ENCODE assay signal across 22 cellular contexts in genomic region chr10:6748029-6748428, GRCh38.
DNase-seq lines count a peak whose midpoint lies in the region; ATAC-seq, FAIRE-seq and TF ChIP-seq lines count a peak whose summit lies in the region.
"Had no signal": no experiment of that assay in that cellular context is flagged by ENCODE, and none has a peak within 500 bp of the region (broad histone marks: within the 10 kb centered on the region; RNA-seq: fewer than 3 reads in every experiment).

No MANE protein-coding gene starts in this region.

- H3K36me3 Mint-ChIP-seq in HFFc6 (ENCODE audit: low read depth) (0 out of 2 replicates have a peak, but pooled peaks cover 13% of the 10 kb centered on the region), astrocyte (ENCODE audit: low read depth, unreplicated experiment) (no peaks in the 10 kb centered on the region)
- H3K36me3 Mint-ChIP-seq: CD8-positive, alpha-beta T cell; IgD-negative memory B cell had no signal

- H3K9me3 Mint-ChIP-seq in HFFc6 (no peaks in the 10 kb centered on the region), astrocyte (ENCODE audit: unreplicated experiment) (no peaks in the 10 kb centered on the region)

- H3K27ac ChIP-seq in astrocyte (ENCODE audit: low read depth, low read length) (no peak overlapping the region), foreskin keratinocyte (peak overlapping the region; percentile 95), esophagus muscularis mucosa (replicated peaks in 1 of 4) (no peak overlapping the region), dorsolateral prefrontal cortex (no peak overlapping the region)
- H3K27ac ChIP-seq: BLaER1, SJCRH30 had no signal

- peak; percentile 52 for ATAC-seq in foreskin keratinocyte
- ATAC-seq: CD8-positive, alpha-beta T cell had no signal

- peak overlapping the region; percentile 81 for H3K4me2 ChIP-seq in astrocyte (ENCODE audit: low read length)
- H3K4me2 ChIP-seq: BLaER1 had no signal

- TF ChIP-seq POLR2A in esophagus muscularis mucosa (IDR thresholded peaks at IDR 0.05; ENCODE audit: low read depth), result no peak

- intact Hi-C loops in esophagus muscularis mucosa (cut with DNase I), result no loop called here
- intact Hi-C loops in dorsolateral prefrontal cortex (cut with DNase I), result no loop called here

- no peak for TF ChIP-seq EP300 in esophagus muscularis mucosa (IDR thresholded peaks at IDR 0.05)

- H3K9ac ChIP-seq in astrocyte (ENCODE audit: low read length), result no peak overlapping the region
- H3K9ac ChIP-seq: BLaER1 had no signal

- H3K4me3 ChIP-seq in astrocyte (ENCODE audit: insufficient read depth, low read depth, low read length) (no peak overlapping the region), esophagus muscularis mucosa (no peak overlapping the region), dorsolateral prefrontal cortex (no peak overlapping the region)
- H3K4me3 ChIP-seq: BLaER1, SJCRH30 had no signal

- no peak for DNase-seq in HFFc6
- peak; percentile 29 for DNase-seq in astrocyte (ENCODE audit: low read depth)
- DNase-seq in foreskin keratinocyte, result peak in 1 of 2 donors; percentile 66
- DNase-seq in GF-D8 (lab: John Stamatoyannopoulos, UW), result no peak
- no peak for DNase-seq in activated T-cell treated with anti-CD3 and anti-CD28 coated beads for 4 hours
- DNase-seq in esophagus muscularis mucosa (ENCODE audit: extremely low spot score), result no peak
- no peak for DNase-seq in dorsolateral prefrontal cortex
- DNase-seq: CD8-positive, alpha-beta T cell; DMS79; GDM1; Kasumi-1; NCI-H1417; NCI-H1930; NCI-H2171; NCI-H446; OCI-M1; RPMI8226; SJCRH30 had no signal

- H3K27ac Mint-ChIP-seq in HFFc6 (peak overlapping the region; percentile 77), astrocyte (ENCODE audit: unreplicated experiment) (no peak overlapping the region)
- H3K27ac Mint-ChIP-seq: CD8-positive, alpha-beta T cell; IgD-negative memory B cell had no signal

- H3K9me3 ChIP-seq in astrocyte (ENCODE audit: insufficient read depth, low read depth, low read length), result no peaks in the 10 kb centered on the region
- H3K9me3 ChIP-seq in esophagus muscularis mucosa, result no peaks in the 10 kb centered on the region
- H3K9me3 ChIP-seq: SJCRH30 had no signal

- H3K4me3 Mint-ChIP-seq in HFFc6 (peak overlapping the region; percentile 63; the same call in 1 of the 2 replicates), astrocyte (ENCODE audit: unreplicated experiment) (no peak overlapping the region)
- H3K4me3 Mint-ChIP-seq: CD8-positive, alpha-beta T cell; IgD-negative memory B cell had no signal

- H3K27me3 ChIP-seq in astrocyte (ENCODE audit: insufficient read depth, low read length) (no peaks in the 10 kb centered on the region), foreskin keratinocyte (no peaks in the 10 kb centered on the region), esophagus muscularis mucosa (no peaks in the 10 kb centered on the region), dorsolateral prefrontal cortex (peaks cover 0 to 9% (median 0%) of the 10 kb centered on the region in 45 donors)
- H3K27me3 ChIP-seq: BLaER1, SJCRH30 had no signal

- H3K4me1 ChIP-seq in astrocyte (ENCODE audit: insufficient read depth, low read length), result peaks cover 14% of the 10 kb centered on the region
- H3K4me1 ChIP-seq in foreskin keratinocyte, result peaks cover 20% of the 10 kb centered on the region
- no peaks in the 10 kb centered on the region for H3K4me1 ChIP-seq in esophagus muscularis mucosa
- H3K4me1 ChIP-seq: BLaER1, SJCRH30 had no signal

- no peaks in the 10 kb centered on the region for H3K79me2 ChIP-seq in astrocyte (ENCODE audit: insufficient read depth, low read length)

- FAIRE-seq in astrocyte (lab: Jason Lieb, UNC), result no peak
- FAIRE-seq: D721Med, GM12892 had no signal

- H3K27me3 Mint-ChIP-seq in HFFc6 (ENCODE audit: insufficient read depth), result no peaks in the 10 kb centered on the region; the same call in 1 of the 2 replicates
- H3K27me3 Mint-ChIP-seq in astrocyte (ENCODE audit: low read depth, unreplicated experiment), result peaks cover 5% of the 10 kb centered on the region

- H3K4me1 Mint-ChIP-seq in HFFc6 (ENCODE audit: low read depth), result peaks cover 62% of the 10 kb centered on the region
- peaks cover 3% of the 10 kb centered on the region for H3K4me1 Mint-ChIP-seq in astrocyte (ENCODE audit: low read depth, unreplicated experiment)
- H3K4me1 Mint-ChIP-seq: IgD-negative memory B cell had no signal

- H3K36me3 ChIP-seq in astrocyte (ENCODE audit: insufficient read depth, low read length) (no peaks in the 10 kb centered on the region), esophagus muscularis mucosa (no peaks in the 10 kb centered on the region)
- H3K36me3 ChIP-seq: BLaER1, SJCRH30 had no signal

- H4K20me1 ChIP-seq in astrocyte (ENCODE audit: insufficient read depth, low read length), result no peaks in the 10 kb centered on the region
- H4K20me1 ChIP-seq: BLaER1 had no signal

- WGBS in esophagus muscularis mucosa, result 100% methylated on average over 3 of the region's 3 CpGs

- TF ChIP-seq CTCF in HFFc6 (IDR thresholded peaks at IDR 0.05) (no peak), astrocyte (IDR thresholded peaks at IDR 0.05; ENCODE audit: insufficient read depth, low read depth, low read length) (no peak), foreskin keratinocyte (conservative IDR thresholded peaks at IDR 0.05) (no peak), esophagus muscularis mucosa (IDR thresholded peaks at IDR 0.05) (no peak), dorsolateral prefrontal cortex (IDR thresholded peaks at IDR 0.05 in 54 of 56, conservative IDR thresholded peaks at IDR 0.05 in 2 of 56; ENCODE audit: low read depth in 1 of 56, partially characterized antibody in 56 of 56) (no peak)

- no peak overlapping the region for H2AFZ ChIP-seq in astrocyte (ENCODE audit: low read depth, low read length)
